ENCODE assay signal across 31 cellular contexts in genomic region chr12:19755141-19755540, GRCh38.
"Had no signal": no experiment of that assay in that cellular context is flagged by ENCODE, and none has a peak within 500 bp of the region (broad histone marks: within the 10 kb centered on the region; RNA-seq: fewer than 3 reads in every experiment).

No MANE protein-coding gene starts in this region.

- DNase-seq: colonic mucosa; effector memory CD8-positive, alpha-beta T cell; erythroblast; esophagus squamous epithelium; foreskin keratinocyte; glutamatergic neuron; heart right ventricle; hippocampal formation; left cardiac atrium; left lung; mesenchymal stem cell; mucosa of descending colon; naive B cell; nucleus accumbens; ovary; posterior cingulate gyrus; psoas muscle; right cardiac atrium; sigmoid colon; spleen; stimulated activated CD4-positive, alpha-beta T cell treated with anti-CD3 and anti-CD28 coated beads, Interleukin-4, amount 100 ng/mL, for 4 hours; stimulated activated naive CD8-positive, alpha-beta T cell treated with anti-CD3 and anti-CD28 coated beads, Interleukin-15, Interleukin-2, amounts not matched to agents 100 U/mL and 50 U/mL, for 24 hours; substantia nigra; testis; tibial artery had no signal

- H3K4me3 Mint-ChIP-seq: dendritic cell treated with granulocyte-macrophage colony-stimulating factor and Interleukin-4, amounts not matched to agents 40 ng/mL and 50 ng/mL, for 4 days; effector memory CD8-positive, alpha-beta T cell; mesothelial cell of epicardium; naive B cell; nephron; stimulated activated memory B cell treated with anti-CD40 and anti-IgM and Interleukin-4, amounts not matched to agents 10 μg/mL and 1 μg/mL and 100 μg/mL, for 72 hours; type B pancreatic cell had no signal

- H3K4me1 ChIP-seq: colonic mucosa, left lung, psoas muscle, spleen, testis had no signal

- H3K9me3 ChIP-seq: colonic mucosa, ovary, psoas muscle, testis had no signal

- H3K27me3 Mint-ChIP-seq: dendritic cell treated with granulocyte-macrophage colony-stimulating factor and Interleukin-4, amounts not matched to agents 40 ng/mL and 50 ng/mL, for 4 days; stimulated activated memory B cell treated with anti-CD40 and anti-IgM and Interleukin-4, amounts not matched to agents 10 μg/mL and 1 μg/mL and 100 μg/mL, for 72 hours; type B pancreatic cell had no signal

- H3K36me3 ChIP-seq: colonic mucosa, esophagus squamous epithelium, gastroesophageal sphincter, heart right ventricle, left lung, ovary, sigmoid colon, spleen, tibial artery had no signal

- H3K36me3 Mint-ChIP-seq: naive B cell; stimulated activated memory B cell treated with anti-CD40 and anti-IgM and Interleukin-4, amounts not matched to agents 10 μg/mL and 1 μg/mL and 100 μg/mL, for 72 hours had no signal

- H3K27me3 ChIP-seq: colonic mucosa, esophagus squamous epithelium, foreskin keratinocyte, gastroesophageal sphincter, heart right ventricle, left lung, ovary, sigmoid colon, spleen, testis, tibial artery had no signal

- ATAC-seq: effector memory CD8-positive, alpha-beta T cell; foreskin keratinocyte; gastroesophageal sphincter; heart right ventricle; left cardiac atrium; left lung; mucosa of descending colon; psoas muscle; right cardiac atrium; stimulated activated memory B cell treated with anti-CD40 and anti-IgM and Interleukin-4, amounts not matched to agents 10 μg/mL and 1 μg/mL and 100 μg/mL, for 72 hours; stimulated activated naive CD8-positive, alpha-beta T cell treated with anti-CD3 and anti-CD28 coated beads, Interleukin-15, Interleukin-2, amounts not matched to agents 100 U/mL and 50 U/mL, for 24 hours had no signal

- H3K4me1 Mint-ChIP-seq: naive B cell; nephron; stimulated activated memory B cell treated with anti-CD40 and anti-IgM and Interleukin-4, amounts not matched to agents 10 μg/mL and 1 μg/mL and 100 μg/mL, for 72 hours had no signal

- H3K4me3 ChIP-seq: colonic mucosa, esophagus squamous epithelium, gastroesophageal sphincter, heart right ventricle, left lung, mucosa of descending colon, ovary, psoas muscle, sigmoid colon, spleen, testis, tibial artery had no signal

- H3K27ac Mint-ChIP-seq: dendritic cell treated with granulocyte-macrophage colony-stimulating factor and Interleukin-4, amounts not matched to agents 40 ng/mL and 50 ng/mL, for 4 days; effector memory CD8-positive, alpha-beta T cell; mesothelial cell of epicardium; naive B cell; nephron; stimulated activated memory B cell treated with anti-CD40 and anti-IgM and Interleukin-4, amounts not matched to agents 10 μg/mL and 1 μg/mL and 100 μg/mL, for 72 hours; type B pancreatic cell had no signal

- H3K27ac ChIP-seq: colonic mucosa, esophagus squamous epithelium, foreskin keratinocyte, gastroesophageal sphincter, heart right ventricle, left lung, ovary, psoas muscle, sigmoid colon, spleen, testis, tibial artery had no signal
